Comparison of ENCODE assay signal across 1 cellular context in genomic region chr14:31207746-31208545, GRCh38.
TF ChIP-seq lines count a peak whose summit lies in the region.

Gene HECTD1 (minus strand): TSS chr14:31207793. CDS start chr14:31205936, 1,857 bp downstream.

TF ChIP-seq in K562, 482 proteins besides CTCF, POLR2A, EP300 and RAD21 (continued from another document and continues in another):
- TF ChIP-seq ARID4B (CRISPR knock-in tag; IDR thresholded peaks at IDR 0.05): peak; percentile 34; the same call in 1 of the 2 replicates
- TF ChIP-seq HNRNPL (IDR thresholded peaks at IDR 0.05; ENCODE audit: low read depth, low read length): peak; percentile 32; the same call in 1 of the 2 replicates
- 0 out of 2 replicates have a peak, but pooled peaks have one; percentile 21 for TF ChIP-seq SMARCA5 (IDR thresholded peaks at IDR 0.05)
- peak; percentile 53; the same call in 1 of the 2 replicates for TF ChIP-seq NR2C2 (CRISPR knock-in tag; IDR thresholded peaks at IDR 0.05)
- peak; percentile 2; the same call in 1 of the 2 replicates for TF ChIP-seq NR2C2 (tag; IDR thresholded peaks at IDR 0.05)
- no peak for TF ChIP-seq ZNF121 (CRISPR knock-in tag; conservative IDR thresholded peaks at IDR 0.05)
- 0 out of 2 replicates have a peak, but pooled peaks have one; percentile 22 for TF ChIP-seq TRIM28 (IDR thresholded peaks at IDR 0.05)
- TF ChIP-seq ATF2 (CRISPR knock-in tag; IDR thresholded peaks at IDR 0.05): no peak
- TF ChIP-seq ZNF133 (CRISPR knock-in tag; IDR thresholded peaks at IDR 0.05): no peak
- no peak for TF ChIP-seq MECOM (CRISPR knock-in tag; IDR thresholded peaks at IDR 0.05)
- peak; percentile 86 to 89 for TF ChIP-seq MAZ (CRISPR knock-in tag; conservative IDR thresholded peaks at IDR 0.05 in 1 of 2, IDR thresholded peaks at IDR 0.05 in 1 of 2)
- peak; percentile 66 for TF ChIP-seq MAX (CRISPR knock-in tag; IDR thresholded peaks at IDR 0.05)
- no peak for TF ChIP-seq NFE2 (IDR thresholded peaks at IDR 0.05; ENCODE audit: low read depth)
- 0 out of 2 replicates have a peak, but pooled peaks have one; percentile 6 for TF ChIP-seq TAL1 (IDR thresholded peaks at IDR 0.05)
- TF ChIP-seq MCM7 (IDR thresholded peaks at IDR 0.05): no peak
- TF ChIP-seq HBP1 (CRISPR knock-in tag; IDR thresholded peaks at IDR 0.05): no peak
- TF ChIP-seq USF1 (CRISPR knock-in tag; IDR thresholded peaks at IDR 0.05): no peak
- TF ChIP-seq ZNF780A (CRISPR knock-in tag; IDR thresholded peaks at IDR 0.05): no peak
- no peak for TF ChIP-seq YBX1 (IDR thresholded peaks at IDR 0.05)
- TF ChIP-seq ELF1 (tag; IDR thresholded peaks at IDR 0.05): peak; percentile 66; the same call in 1 of the 2 replicates
- no peak for TF ChIP-seq PCBP1 (IDR thresholded peaks at IDR 0.05; ENCODE audit: low read depth, low read length, poor library complexity, severe bottlenecking)
- no peak for TF ChIP-seq ZNF134 (CRISPR knock-in tag; conservative IDR thresholded peaks at IDR 0.05)
- no peak for TF ChIP-seq ZNF696 (CRISPR knock-in tag; conservative IDR thresholded peaks at IDR 0.05)
- TF ChIP-seq ZC3H4 (CRISPR knock-in tag; IDR thresholded peaks at IDR 0.05; ENCODE audit: borderline replicate concordance): peak; percentile 79; the same call in 1 of the 2 replicates
- TF ChIP-seq SNAPC5 (CRISPR knock-in tag; IDR thresholded peaks at IDR 0.05): no peak
- TF ChIP-seq ELF4 (CRISPR knock-in tag; IDR thresholded peaks at IDR 0.05): no peak
- TF ChIP-seq ZKSCAN8 (CRISPR knock-in tag; IDR thresholded peaks at IDR 0.05): no peak
- TF ChIP-seq ILF3 (IDR thresholded peaks at IDR 0.05; ENCODE audit: borderline replicate concordance): no peak
- no peak for TF ChIP-seq KAT7 (CRISPR knock-in tag; IDR thresholded peaks at IDR 0.05; ENCODE audit: borderline replicate concordance)
- no peak for TF ChIP-seq RREB1 (CRISPR knock-in tag; IDR thresholded peaks at IDR 0.05)
- no peak for TF ChIP-seq ZNF197 (CRISPR knock-in tag; IDR thresholded peaks at IDR 0.05; ENCODE audit: low read depth)
- peak; percentile 32 for TF ChIP-seq TAF1 (IDR thresholded peaks at IDR 0.05; ENCODE audit: control insufficient read depth, extremely low read depth, insufficient read depth, low read length, severe bottlenecking)
- TF ChIP-seq BCLAF1 (IDR thresholded peaks at IDR 0.05; ENCODE audit: borderline replicate concordance in 1 of 2, control insufficient read depth in 1 of 2, low read depth in 2 of 2, low read length in 1 of 2): no peak
- TF ChIP-seq PHF21A (IDR thresholded peaks at IDR 0.05; ENCODE audit: borderline replicate concordance, low read depth): no peak
- no peak for TF ChIP-seq MAFG (tag; conservative IDR thresholded peaks at IDR 0.05)
- peak; percentile 9 for TF ChIP-seq PRDM10 (IDR thresholded peaks at IDR 0.05; ENCODE audit: partially characterized antibody)
- TF ChIP-seq ETS2 (tag; IDR thresholded peaks at IDR 0.05; ENCODE audit: borderline replicate concordance, poor library complexity, severe bottlenecking): no peak
- no peak for TF ChIP-seq RBM22 (IDR thresholded peaks at IDR 0.05; ENCODE audit: low read depth, low read length, poor library complexity, severe bottlenecking)
